In the genomic region with DNA sequence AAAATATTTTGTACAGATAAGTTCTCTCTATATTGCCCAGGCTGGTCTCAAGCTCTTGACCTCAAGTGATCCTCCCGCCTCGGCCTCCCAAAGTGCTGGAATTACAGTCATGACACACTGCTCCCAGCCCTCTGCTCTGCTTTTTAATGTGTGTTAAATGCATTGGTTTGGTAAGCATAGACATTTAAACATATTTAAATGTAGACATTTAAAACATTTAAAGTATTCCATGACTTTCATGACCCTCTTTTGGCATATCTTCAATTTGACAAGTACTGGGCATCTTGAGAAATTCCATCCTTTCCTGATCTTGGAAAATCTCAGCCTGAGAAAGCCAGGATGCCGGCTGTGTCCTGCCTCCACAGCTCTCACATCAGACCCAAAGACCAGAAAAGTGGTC, we compare ENCODE assay signal across 22 cellular contexts.
"Had no signal": no experiment of that assay in that cellular context is flagged by ENCODE, and none has a peak within 500 bp of the region (broad histone marks: within the 10 kb centered on the region; RNA-seq: fewer than 3 reads in every experiment).

No MANE protein-coding gene starts in this region.

- H3K4me3 ChIP-seq: coronary artery, gastrocnemius medialis, left ventricle myocardium inferior, lower lobe of right lung, psoas muscle, skin epidermis had no signal

- H3K27ac Mint-ChIP-seq: endodermal cell, memory B cell, nephron progenitor cell had no signal

- H3K9me3 ChIP-seq: gastrocnemius medialis, lower lobe of right lung, neutrophil, psoas muscle had no signal

- DNase-seq: effector CD4-positive, alpha-beta T cell; endodermal cell; erythroblast; gastrocnemius medialis; immature natural killer cell; left ventricle myocardium inferior; lower lobe of right lung; midbrain; nephron progenitor cell; psoas muscle; retina; stimulated activated CD4-positive, alpha-beta T cell treated with anti-CD3 and anti-CD28 coated beads, Interleukin-2, amount 100 ng/mL, for 24 hours; stimulated activated CD4-positive, alpha-beta T cell treated with anti-CD3 and anti-CD28 coated beads, Interleukin-4, amount 100 ng/mL, for 4 hours; stimulated activated naive CD4-positive, alpha-beta T cell treated with Interleukin-2 at 50 U/mL for 16 hours; trophoblast cell had no signal

- FAIRE-seq: endothelial cell of umbilical vein, keratinocyte had no signal

- H3K27ac ChIP-seq: coronary artery, gastrocnemius medialis, left ventricle myocardium inferior, psoas muscle had no signal

- H3K36me3 ChIP-seq: gastrocnemius medialis, left ventricle myocardium inferior, lower lobe of right lung, neutrophil had no signal

- H3K4me1 Mint-ChIP-seq: endodermal cell had no signal

- ATAC-seq: gastrocnemius medialis, lower lobe of right lung, psoas muscle, sciatic nerve had no signal

- H3K4me1 ChIP-seq: psoas muscle had no signal

- H3K36me3 Mint-ChIP-seq: immature natural killer cell had no signal

- H3K9me3 Mint-ChIP-seq: immature natural killer cell had no signal

- H3K4me3 Mint-ChIP-seq: endodermal cell, immature natural killer cell, memory B cell, nephron progenitor cell had no signal
